ENCODE assay signal across 17 cellular contexts in genomic region chr11:20015529-20016427, GRCh38.
DNase-seq lines count a peak whose midpoint lies in the region; FAIRE-seq and TF ChIP-seq lines count a peak whose summit lies in the region.
"Had no signal": no experiment of that assay in that cellular context is flagged by ENCODE, and none has a peak within 500 bp of the region (broad histone marks: within the 10 kb centered on the region; RNA-seq: fewer than 3 reads in every experiment).

No MANE protein-coding gene starts in this region.

- TF ChIP-seq POLR2A in breast epithelium (IDR thresholded peaks at IDR 0.05), result no peak

- no TSS peak for BruUV-seq in MCF 10A (replicated peaks; lab: Mats Ljungman, UMichigan)

- no peak for TF ChIP-seq CTCF in MCF 10A (IDR thresholded peaks at IDR 0.05; ENCODE audit: unreplicated experiment)
- TF ChIP-seq CTCF in breast epithelium (IDR thresholded peaks at IDR 0.05), result no peak

- no peak for FAIRE-seq in urothelium cell line (lab: Jason Lieb, UNC)

- no peaks in the 10 kb centered on the region for H3K36me3 Mint-ChIP-seq in MCF 10A (ENCODE audit: insufficient read depth, unreplicated experiment)
- H3K36me3 Mint-ChIP-seq in activated CD4-positive, alpha-beta memory T cell treated with anti-CD3 and anti-CD28 coated beads for 36 hours, result no peaks in the 10 kb centered on the region
- H3K36me3 Mint-ChIP-seq in CD8-positive, alpha-beta memory T cell, result no peaks in the 10 kb centered on the region

- H3K4me3 ChIP-seq in breast epithelium, result no peak overlapping the region
- H3K4me3 ChIP-seq in CD8-positive, alpha-beta memory T cell (ENCODE audit: low read length), result no peak overlapping the region
- H3K4me3 ChIP-seq: lung, upper lobe of right lung had no signal

- intact Hi-C loops in MCF 10A (cut with micrococcal nuclease), result no loop called here
- intact Hi-C loops in breast epithelium (cut with DNase I; ENCODE audit: low total_unique reads), result no loop called here
- intact Hi-C loops in activated CD4-positive, alpha-beta memory T cell treated with anti-CD3 and anti-CD28 coated beads for 36 hours (cut with micrococcal nuclease), result no loop called here

- no peaks in the 10 kb centered on the region for H3K9me3 ChIP-seq in breast epithelium
- no peaks in the 10 kb centered on the region for H3K9me3 ChIP-seq in CD8-positive, alpha-beta memory T cell (ENCODE audit: low read length)
- H3K9me3 ChIP-seq: upper lobe of right lung had no signal

- POLR2A ChIA-PET in MCF 10A (lab: Yijun Ruan, JAX), result interaction anchor here (0.6 to 17.6 kb wide), 14 partner anchors 11 to 97 kb away, joined by 3 to 492 read pairs (median 6); no protein-coding TSS in a partner anchor
- POLR2A ChIA-PET in activated CD4-positive, alpha-beta memory T cell treated with anti-CD3 and anti-CD28 coated beads for 36 hours (lab: Charles Lee), result no interaction called here
- POLR2A ChIA-PET in CD8-positive, alpha-beta memory T cell (lab: Charles Lee), result no interaction called here

- H3K27me3 Mint-ChIP-seq in MCF 10A (ENCODE audit: insufficient read depth, unreplicated experiment), result no peaks in the 10 kb centered on the region
- H3K27me3 Mint-ChIP-seq in activated CD4-positive, alpha-beta memory T cell treated with anti-CD3 and anti-CD28 coated beads for 36 hours, result peaks cover 5% of the 10 kb centered on the region
- peaks cover 8 to 23% of the 10 kb centered on the region in 2 donors for H3K27me3 Mint-ChIP-seq in CD8-positive, alpha-beta memory T cell

- H3K4me1 Mint-ChIP-seq in MCF 10A (ENCODE audit: insufficient read depth, unreplicated experiment), result peaks cover 43% of the 10 kb centered on the region
- no peaks in the 10 kb centered on the region for H3K4me1 Mint-ChIP-seq in activated CD4-positive, alpha-beta memory T cell treated with anti-CD3 and anti-CD28 coated beads for 36 hours (ENCODE audit: low read depth)
- no peaks in the 10 kb centered on the region for H3K4me1 Mint-ChIP-seq in CD8-positive, alpha-beta memory T cell

- in situ Hi-C loops in SK-MEL-5 (cut with HindIII; ENCODE audit: low pct_unique_long_range_greater_than_20kb, low sequenced_read_pairs), result no loop called here

- no peaks in the 10 kb centered on the region for H3K36me3 ChIP-seq in breast epithelium
- H3K36me3 ChIP-seq in CD8-positive, alpha-beta memory T cell (ENCODE audit: insufficient read depth, low read length), result no peaks in the 10 kb centered on the region
- H3K36me3 ChIP-seq: upper lobe of right lung had no signal

- no peak overlapping the region for H3K27ac ChIP-seq in breast epithelium
- no peak overlapping the region for H3K27ac ChIP-seq in CD8-positive, alpha-beta memory T cell (ENCODE audit: low read depth, low read length)
- H3K27ac ChIP-seq: upper lobe of right lung had no signal

- H3K4me3 Mint-ChIP-seq in MCF 10A (ENCODE audit: unreplicated experiment), result no peak overlapping the region
- no peak overlapping the region for H3K4me3 Mint-ChIP-seq in activated CD4-positive, alpha-beta memory T cell treated with anti-CD3 and anti-CD28 coated beads for 36 hours
- H3K4me3 Mint-ChIP-seq in CD8-positive, alpha-beta memory T cell, result no peak overlapping the region
- H3K4me3 Mint-ChIP-seq: activated T-cell treated with anti-CD3 and anti-CD28 coated beads, Interleukin-2, amount 50 U/mL, for 72 hours had no signal

- H3K27me3 ChIP-seq in breast epithelium, result no peaks in the 10 kb centered on the region
- no peaks in the 10 kb centered on the region for H3K27me3 ChIP-seq in CD8-positive, alpha-beta memory T cell (ENCODE audit: insufficient read depth, low read length, poor library complexity, severe bottlenecking)
- H3K27me3 ChIP-seq: upper lobe of right lung had no signal

- CTCF ChIA-PET in MCF 10A (lab: Yijun Ruan, JAX), result interaction anchor here (0.6 to 9.0 kb wide), 9 partner anchors 9 to 737 kb away, joined by 3 to 93 read pairs (median 4); no protein-coding TSS in a partner anchor
- CTCF ChIA-PET in activated CD4-positive, alpha-beta memory T cell treated with anti-CD3 and anti-CD28 coated beads for 36 hours (lab: Charles Lee), result no interaction called here
- CTCF ChIA-PET in CD8-positive, alpha-beta memory T cell (lab: Charles Lee), result no interaction called here

- peaks cover 0 to 6% of the 10 kb centered on the region in 2 donors for H3K4me1 ChIP-seq in breast epithelium
- H3K4me1 ChIP-seq in CD8-positive, alpha-beta memory T cell (ENCODE audit: insufficient read depth, low read length), result no peaks in the 10 kb centered on the region
- H3K4me1 ChIP-seq: upper lobe of right lung had no signal

- H3K27ac Mint-ChIP-seq in MCF 10A (ENCODE audit: low read depth, unreplicated experiment), result peak overlapping the region; percentile 89
- H3K27ac Mint-ChIP-seq in activated CD4-positive, alpha-beta memory T cell treated with anti-CD3 and anti-CD28 coated beads for 36 hours, result no peak overlapping the region
- H3K27ac Mint-ChIP-seq in CD8-positive, alpha-beta memory T cell, result no peak overlapping the region
- H3K27ac Mint-ChIP-seq: activated T-cell treated with anti-CD3 and anti-CD28 coated beads, Interleukin-2, amount 50 U/mL, for 72 hours had no signal

- no peaks in the 10 kb centered on the region for H3K9me3 Mint-ChIP-seq in MCF 10A (ENCODE audit: unreplicated experiment)
- no peaks in the 10 kb centered on the region for H3K9me3 Mint-ChIP-seq in activated CD4-positive, alpha-beta memory T cell treated with anti-CD3 and anti-CD28 coated beads for 36 hours
- H3K9me3 Mint-ChIP-seq in CD8-positive, alpha-beta memory T cell, result no peaks in the 10 kb centered on the region
- H3K9me3 Mint-ChIP-seq: activated T-cell treated with anti-CD3 and anti-CD28 coated beads, Interleukin-2, amount 50 U/mL, for 72 hours had no signal

- DNase-seq in MCF 10A (ENCODE audit: unreplicated experiment) (peak; percentile 58), breast epithelium (ENCODE audit: low spot score in 2 of 2) (no peak), SK-MEL-5 (ENCODE audit: low read depth, low spot score) (peak; percentile 20), glomerular visceral epithelial cell (ENCODE audit: extremely low spot score) (peak; percentile 14), urothelium cell line (ENCODE audit: low spot score) (peak; percentile 24), NCI-H2171 (lab: John Stamatoyannopoulos, UW) (no peak)
- no peak for DNase-seq in activated CD4-positive, alpha-beta memory T cell treated with anti-CD3 and anti-CD28 coated beads for 36 hours
- no peak for DNase-seq in CD8-positive, alpha-beta memory T cell
- DNase-seq: activated CD4-positive, alpha-beta T cell treated with anti-CD3 and anti-CD28 coated beads, Interleukin-2, amount 50 U/mL, for 1 hour; activated T-cell treated with anti-CD3 and anti-CD28 coated beads, Interleukin-2, amount 50 U/mL, for 72 hours; COR-L47; NCI-H526 treated with DMSO at 0.1 percent for 48 hours; SIG-M5; stimulated activated CD4-positive, alpha-beta T cell treated with anti-CD3 and anti-CD28 coated beads, Interleukin-4, amount 100 ng/mL, for 24 hours; T1000; upper lobe of right lung had no signal

Comparison
In these comparisons a context has a peak if more than half of its experiments do, and no peak if none do; other contexts are left out.
1. DNase-seq: peak in MCF 10A (single experiment), SK-MEL-5 (single experiment), glomerular visceral epithelial cell (single experiment) and urothelium cell line (single experiment); none in breast epithelium (0 of 2), activated CD4-positive, alpha-beta memory T cell treated with anti-CD3 and anti-CD28 coated beads for 36 hours (single experiment), NCI-H2171 (single experiment) and CD8-positive, alpha-beta memory T cell (0 of 5).